Comparison of ENCODE assay signal across 1 cellular context in genomic region chr19:45994989-45995714, GRCh38.
TF ChIP-seq lines count a peak whose summit lies in the region.

A gene with protein sequence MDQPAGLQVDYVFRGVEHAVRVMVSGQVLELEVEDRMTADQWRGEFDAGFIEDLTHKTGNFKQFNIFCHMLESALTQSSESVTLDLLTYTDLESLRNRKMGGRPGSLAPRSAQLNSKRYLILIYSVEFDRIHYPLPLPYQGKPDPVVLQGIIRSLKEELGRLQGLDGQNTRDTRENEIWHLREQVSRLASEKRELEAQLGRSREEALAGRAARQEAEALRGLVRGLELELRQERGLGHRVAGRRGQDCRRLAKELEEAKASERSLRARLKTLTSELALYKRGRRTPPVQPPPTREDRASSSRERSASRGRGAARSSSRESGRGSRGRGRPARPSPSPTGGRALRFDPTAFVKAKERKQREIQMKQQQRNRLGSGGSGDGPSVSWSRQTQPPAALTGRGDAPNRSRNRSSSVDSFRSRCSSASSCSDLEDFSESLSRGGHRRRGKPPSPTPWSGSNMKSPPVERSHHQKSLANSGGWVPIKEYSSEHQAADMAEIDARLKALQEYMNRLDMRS (plus strand): TSS chr19:45995467. CDS start chr19:46003019, 7,552 bp downstream.

TF ChIP-seq in HEK293, 187 proteins besides CTCF, POLR2A, EP300 and RAD21 (continued from another document and continues in another):
- TF ChIP-seq INSM2 (tag by site-specific recombination; IDR thresholded peaks at IDR 0.05) (no peak), ZNF707 (tag by site-specific recombination; IDR thresholded peaks at IDR 0.05) (no peak), ZNF23 (tag by site-specific recombination; IDR thresholded peaks at IDR 0.05; ENCODE audit: borderline replicate concordance) (no peak), ZNF10 (tag by site-specific recombination; IDR thresholded peaks at IDR 0.05) (no peak; the same call in 1 of the 2 replicates), ZNF16 (tag by site-specific recombination; IDR thresholded peaks at IDR 0.05; ENCODE audit: low read depth) (no peak), ZNF140 (tag by site-specific recombination; IDR thresholded peaks at IDR 0.05) (no peak), ZBTB20 (tag by site-specific recombination; IDR thresholded peaks at IDR 0.05) (no peak; the same call in none of the 2 replicates), ZNF830 (tag by site-specific recombination; IDR thresholded peaks at IDR 0.05; ENCODE audit: low read depth) (no peak), MYNN (tag by site-specific recombination; IDR thresholded peaks at IDR 0.05; ENCODE audit: borderline replicate concordance) (no peak), ZNF768 (tag by site-specific recombination; IDR thresholded peaks at IDR 0.05) (no peak), ZNF433 (tag by site-specific recombination; IDR thresholded peaks at IDR 0.05; ENCODE audit: low read depth) (no peak), ZNF560 (tag by site-specific recombination; IDR thresholded peaks at IDR 0.05; ENCODE audit: borderline replicate concordance) (no peak), ZNF157 (tag by site-specific recombination; IDR thresholded peaks at IDR 0.05) (no peak), TCF7L2 (IDR thresholded peaks at IDR 0.05; ENCODE audit: borderline replicate concordance, low read depth, low read length) (no peak), ZNF184 (tag by site-specific recombination; IDR thresholded peaks at IDR 0.05) (no peak), ZNF394 (tag by site-specific recombination; IDR thresholded peaks at IDR 0.05; ENCODE audit: borderline replicate concordance) (0 out of 2 replicates have a peak, but pooled peaks have one; percentile 24), ZNF2 (tag by site-specific recombination; IDR thresholded peaks at IDR 0.05) (peak; percentile 40; the same call in 1 of the 2 replicates), ZNF837 (tag by site-specific recombination; IDR thresholded peaks at IDR 0.05) (no peak), ZNF214 (tag by site-specific recombination; IDR thresholded peaks at IDR 0.05; ENCODE audit: borderline replicate concordance) (no peak), ZNF121 (tag by site-specific recombination; IDR thresholded peaks at IDR 0.05) (no peak), HIC1 (tag by site-specific recombination; IDR thresholded peaks at IDR 0.05) (no peak), ZNF133 (tag by site-specific recombination; IDR thresholded peaks at IDR 0.05) (0 out of 2 replicates have a peak, but pooled peaks have one; percentile 14), SCRT2 (tag by site-specific recombination; IDR thresholded peaks at IDR 0.05) (no peak), ZNF239 (tag by site-specific recombination; IDR thresholded peaks at IDR 0.05) (0 out of 2 replicates have a peak, but pooled peaks have one; percentile 16), ZNF621 (tag by site-specific recombination; IDR thresholded peaks at IDR 0.05) (no peak), ZNF645 (tag by site-specific recombination; IDR thresholded peaks at IDR 0.05) (no peak), ZNF174 (tag by site-specific recombination; IDR thresholded peaks at IDR 0.05) (no peak), PRDM4 (tag by site-specific recombination; IDR thresholded peaks at IDR 0.05) (no peak), ZNF624 (tag by site-specific recombination; IDR thresholded peaks at IDR 0.05) (no peak), SETDB1 (IDR thresholded peaks at IDR 0.05; ENCODE audit: insufficient read length, low read length) (no peak), ZNF510 (tag by site-specific recombination; IDR thresholded peaks at IDR 0.05; ENCODE audit: insufficient replicate concordance) (no peak), GLIS2 (tag by site-specific recombination; IDR thresholded peaks at IDR 0.05) (peak; percentile 65), KLF8 (tag by site-specific recombination; IDR thresholded peaks at IDR 0.05) (peak; percentile 58), ZNF266 (tag by site-specific recombination; IDR thresholded peaks at IDR 0.05; ENCODE audit: low read depth) (no peak), ZNF529 (tag by site-specific recombination; IDR thresholded peaks at IDR 0.05; ENCODE audit: insufficient replicate concordance) (no peak), ZNF112 (tag by site-specific recombination; IDR thresholded peaks at IDR 0.05) (no peak), ZFP37 (tag by site-specific recombination; IDR thresholded peaks at IDR 0.05) (peak; percentile 88; the same call in 1 of the 2 replicates), ZSCAN23 (tag by site-specific recombination; IDR thresholded peaks at IDR 0.05) (no peak), ZNF280C (tag by site-specific recombination; IDR thresholded peaks at IDR 0.05) (no peak), ZNF155 (tag by site-specific recombination; IDR thresholded peaks at IDR 0.05) (no peak), EGR2 (tag by site-specific recombination; IDR thresholded peaks at IDR 0.05; ENCODE audit: low read depth) (peak; percentile 15; the same call in 1 of the 2 replicates)
- TF ChIP-seq, protein P1, sequence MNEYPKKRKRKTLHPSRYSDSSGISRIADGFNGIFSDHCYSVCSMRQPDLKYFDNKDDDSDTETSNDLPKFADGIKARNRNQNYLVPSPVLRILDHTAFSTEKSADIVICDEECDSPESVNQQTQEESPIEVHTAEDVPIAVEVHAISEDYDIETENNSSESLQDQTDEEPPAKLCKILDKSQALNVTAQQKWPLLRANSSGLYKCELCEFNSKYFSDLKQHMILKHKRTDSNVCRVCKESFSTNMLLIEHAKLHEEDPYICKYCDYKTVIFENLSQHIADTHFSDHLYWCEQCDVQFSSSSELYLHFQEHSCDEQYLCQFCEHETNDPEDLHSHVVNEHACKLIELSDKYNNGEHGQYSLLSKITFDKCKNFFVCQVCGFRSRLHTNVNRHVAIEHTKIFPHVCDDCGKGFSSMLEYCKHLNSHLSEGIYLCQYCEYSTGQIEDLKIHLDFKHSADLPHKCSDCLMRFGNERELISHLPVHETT (tag by site-specific recombination; IDR thresholded peaks at IDR 0.05) = no peak
- TF ChIP-seq, protein P2, sequence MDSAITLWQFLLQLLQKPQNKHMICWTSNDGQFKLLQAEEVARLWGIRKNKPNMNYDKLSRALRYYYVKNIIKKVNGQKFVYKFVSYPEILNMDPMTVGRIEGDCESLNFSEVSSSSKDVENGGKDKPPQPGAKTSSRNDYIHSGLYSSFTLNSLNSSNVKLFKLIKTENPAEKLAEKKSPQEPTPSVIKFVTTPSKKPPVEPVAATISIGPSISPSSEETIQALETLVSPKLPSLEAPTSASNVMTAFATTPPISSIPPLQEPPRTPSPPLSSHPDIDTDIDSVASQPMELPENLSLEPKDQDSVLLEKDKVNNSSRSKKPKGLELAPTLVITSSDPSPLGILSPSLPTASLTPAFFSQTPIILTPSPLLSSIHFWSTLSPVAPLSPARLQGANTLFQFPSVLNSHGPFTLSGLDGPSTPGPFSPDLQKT (IDR thresholded peaks at IDR 0.05; ENCODE audit: borderline replicate concordance, low read depth, low read length) = no peak; the same call in 1 of the 2 replicates
- TF ChIP-seq, protein P3, sequence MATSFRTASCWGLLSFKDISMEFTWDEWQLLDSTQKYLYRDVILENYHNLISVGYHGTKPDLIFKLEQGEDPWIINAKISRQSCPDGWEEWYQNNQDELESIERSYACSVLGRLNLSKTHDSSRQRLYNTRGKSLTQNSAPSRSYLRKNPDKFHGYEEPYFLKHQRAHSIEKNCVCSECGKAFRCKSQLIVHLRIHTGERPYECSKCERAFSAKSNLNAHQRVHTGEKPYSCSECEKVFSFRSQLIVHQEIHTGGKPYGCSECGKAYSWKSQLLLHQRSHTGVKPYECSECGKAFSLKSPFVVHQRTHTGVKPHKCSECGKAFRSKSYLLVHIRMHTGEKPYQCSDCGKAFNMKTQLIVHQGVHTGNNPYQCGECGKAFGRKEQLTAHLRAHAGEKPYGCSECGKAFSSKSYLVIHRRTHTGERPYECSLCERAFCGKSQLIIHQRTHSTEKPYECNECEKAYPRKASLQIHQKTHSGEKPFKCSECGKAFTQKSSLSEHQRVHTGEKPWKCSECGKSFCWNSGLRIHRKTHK (tag by site-specific recombination; IDR thresholded peaks at IDR 0.05) = no peak
- TF ChIP-seq, protein P4, sequence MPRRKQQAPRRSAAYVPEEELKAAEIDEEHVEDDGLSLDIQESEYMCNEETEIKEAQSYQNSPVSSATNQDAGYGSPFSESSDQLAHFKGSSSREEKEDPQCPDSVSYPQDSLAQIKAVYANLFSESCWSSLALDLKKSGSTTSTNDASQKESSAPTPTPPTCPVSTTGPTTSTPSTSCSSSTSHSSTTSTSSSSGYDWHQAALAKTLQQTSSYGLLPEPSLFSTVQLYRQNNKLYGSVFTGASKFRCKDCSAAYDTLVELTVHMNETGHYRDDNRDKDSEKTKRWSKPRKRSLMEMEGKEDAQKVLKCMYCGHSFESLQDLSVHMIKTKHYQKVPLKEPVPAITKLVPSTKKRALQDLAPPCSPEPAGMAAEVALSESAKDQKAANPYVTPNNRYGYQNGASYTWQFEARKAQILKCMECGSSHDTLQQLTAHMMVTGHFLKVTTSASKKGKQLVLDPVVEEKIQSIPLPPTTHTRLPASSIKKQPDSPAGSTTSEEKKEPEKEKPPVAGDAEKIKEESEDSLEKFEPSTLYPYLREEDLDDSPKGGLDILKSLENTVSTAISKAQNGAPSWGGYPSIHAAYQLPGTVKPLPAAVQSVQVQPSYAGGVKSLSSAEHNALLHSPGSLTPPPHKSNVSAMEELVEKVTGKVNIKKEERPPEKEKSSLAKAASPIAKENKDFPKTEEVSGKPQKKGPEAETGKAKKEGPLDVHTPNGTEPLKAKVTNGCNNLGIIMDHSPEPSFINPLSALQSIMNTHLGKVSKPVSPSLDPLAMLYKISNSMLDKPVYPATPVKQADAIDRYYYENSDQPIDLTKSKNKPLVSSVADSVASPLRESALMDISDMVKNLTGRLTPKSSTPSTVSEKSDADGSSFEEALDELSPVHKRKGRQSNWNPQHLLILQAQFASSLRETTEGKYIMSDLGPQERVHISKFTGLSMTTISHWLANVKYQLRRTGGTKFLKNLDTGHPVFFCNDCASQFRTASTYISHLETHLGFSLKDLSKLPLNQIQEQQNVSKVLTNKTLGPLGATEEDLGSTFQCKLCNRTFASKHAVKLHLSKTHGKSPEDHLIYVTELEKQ (tag by site-specific recombination; IDR thresholded peaks at IDR 0.05; ENCODE audit: borderline replicate concordance) = no peak
